1 cellular context compared by ENCODE assay signal in genomic region chr1:109253803-109254620, GRCh38.
TF ChIP-seq lines count a peak whose summit lies in the region.

No MANE protein-coding gene starts in this region.

TF ChIP-seq in H1, 55 proteins besides CTCF, POLR2A, EP300 and RAD21:
- no peak for TF ChIP-seq BRCA1 (IDR thresholded peaks at IDR 0.05; ENCODE audit: low read depth, low read length)
- no peak for TF ChIP-seq RBBP5 (IDR thresholded peaks at IDR 0.05; ENCODE audit: borderline replicate concordance, low read depth, low read length)
- peak; percentile 16; the same call in 1 of the 2 replicates for TF ChIP-seq E2F6 (IDR thresholded peaks at IDR 0.05)
